In genomic region chr3:183538475-183538874, GRCh38 we compare ENCODE assay signal across 1 cellular context.
TF ChIP-seq lines count a peak whose summit lies in the region.

No MANE protein-coding gene starts in this region.

TF ChIP-seq in endothelial cell of umbilical vein, 7 proteins besides CTCF, POLR2A, EP300 and RAD21:
- TF ChIP-seq EZH2 (IDR thresholded peaks at IDR 0.05; ENCODE audit: borderline replicate concordance, low read depth, low read length, severe bottlenecking) (no peak), MAX (IDR thresholded peaks at IDR 0.05; ENCODE audit: insufficient read depth, insufficient read length) (no peak), MYC (IDR thresholded peaks at IDR 0.05; ENCODE audit: low read depth, low read length) (no peak), GATA2 (IDR thresholded peaks at IDR 0.05; ENCODE audit: insufficient read depth, insufficient read length, low read depth, low read length) (no peak), FOS (IDR thresholded peaks at IDR 0.05; ENCODE audit: borderline replicate concordance, insufficient read depth, low read length) (no peak), JUN (IDR thresholded peaks at IDR 0.05; ENCODE audit: borderline replicate concordance, insufficient read depth, insufficient read length, low read depth) (no peak), POLR2AphosphoS5 (IDR thresholded peaks at IDR 0.05; ENCODE audit: insufficient read depth, low read depth, low read length) (no peak)
